8 cellular contexts compared by ENCODE assay signal in genomic region chr3:13091898-13092620, GRCh38. TPM values are rescaled to one million over a fixed set of nuclear protein-coding genes. Genes with fewer than 3 reads are reported as not detected.
DNase-seq lines count a peak whose midpoint lies in the region; ATAC-seq and TF ChIP-seq lines count a peak whose summit lies in the region.

No MANE protein-coding gene starts in this region.

- H3K4me1 ChIP-seq in IMR-90 (ENCODE audit: control insufficient read depth, insufficient read depth, low read length), result no peaks in the 10 kb centered on the region
- peaks cover 4% of the 10 kb centered on the region for H3K4me1 ChIP-seq in upper lobe of right lung

- H3K14ac ChIP-seq in IMR-90 (replicated peaks; ENCODE audit: low read depth, low read length), result no peak overlapping the region

- no peaks in the 10 kb centered on the region for H4K20me1 ChIP-seq in IMR-90 (ENCODE audit: insufficient read depth, low read length)

- no peak overlapping the region for H2BK5ac ChIP-seq in IMR-90 (ENCODE audit: low read depth, low read length, poor library complexity, severe bottlenecking)

- DNase-seq in AG10803 (ENCODE audit: low read depth) (peak; percentile 61), IMR-90 (peak; percentile 60), SKM-1 (lab: John Stamatoyannopoulos, UW; ENCODE audit: unreplicated experiment) (peak; percentile 73), head of caudate nucleus (peak; percentile 50 to 95 (median 88)), posterior cingulate gyrus (peak; percentile 69 to 97 (median 88)), upper lobe of right lung (peak; percentile 91)
- DNase-seq in activated naive CD4-positive, alpha-beta T cell treated with anti-CD3 and anti-CD28 coated beads, Interleukin-2, amount 10 ng/mL, durations not matched to agents 7 days and 5 days, result peak; percentile 89

- H2BK20ac ChIP-seq in IMR-90 (ENCODE audit: low read depth, low read length), result no peak overlapping the region

- intact Hi-C loops in IMR-90 (cut with micrococcal nuclease), result loop anchor here (1.0 kb wide), 3 partner anchors 360 to 558 kb away; no protein-coding TSS in a partner anchor
- intact Hi-C loops in head of caudate nucleus (cut with DNase I), result loop anchor here (5.0 to 10.0 kb wide), 3 partner anchors 193 to 560 kb away; no protein-coding TSS in a partner anchor
- intact Hi-C loops in posterior cingulate gyrus (cut with DNase I), result loop anchor here (1.0 to 10.0 kb wide), 4 partner anchors 193 to 558 kb away; no protein-coding TSS in a partner anchor
- intact Hi-C loops in upper lobe of right lung (cut with DNase I), result loop anchor here (10.0 kb wide), 1 partner anchor 563 kb away; no protein-coding TSS in a partner anchor

- peak; percentile 93 for TF ChIP-seq CTCF in AG10803 (conservative IDR thresholded peaks at IDR 0.05; ENCODE audit: low read length)
- peak; percentile 80 for TF ChIP-seq CTCF in IMR-90 (conservative IDR thresholded peaks at IDR 0.05; ENCODE audit: low read depth, low read length)
- TF ChIP-seq CTCF in upper lobe of right lung (IDR thresholded peaks at IDR 0.05), result peak; percentile 98

- peak; percentile 83 for TF ChIP-seq RAD21 in IMR-90 (IDR thresholded peaks at IDR 0.05; ENCODE audit: low read length)

- TF ChIP-seq POLR2A in IMR-90 (IDR thresholded peaks at IDR 0.05; ENCODE audit: low read depth, low read length), result no peak

- H3K27ac Mint-ChIP-seq in activated naive CD4-positive, alpha-beta T cell treated with anti-CD3 and anti-CD28 coated beads, Interleukin-2, amount 10 ng/mL, durations not matched to agents 7 days and 5 days, result no peak overlapping the region

- dilution Hi-C loops in IMR-90 (cut with HindIII; ENCODE audit: low sequenced_read_pairs, unreplicated experiment), result no loop called here

- 14% methylated on average over 11 of the region's 20 CpGs; no CpG with 5 or more reads in 1 of the 2 experiments for WGBS in IMR-90 (ENCODE audit: extremely low coverage in 2 of 2, insufficient read length in 1 of 2), 2 experiments

- CTCF ChIA-PET in IMR-90 (lab: Yijun Ruan, JAX), result interaction anchor here (0.5 to 2.2 kb wide), 15 partner anchors 11 to 565 kb away, joined by 3 to 18 read pairs (median 4); partner anchors contain the start of gene HDAC11
- CTCF ChIA-PET in activated naive CD4-positive, alpha-beta T cell treated with anti-CD3 and anti-CD28 coated beads, Interleukin-2, amount 10 ng/mL, durations not matched to agents 7 days and 5 days (lab: Charles Lee), result interaction anchor here (0.6 to 4.6 kb wide), 37 partner anchors 8 to 556 kb away, joined by 3 to 36 read pairs (median 4); partner anchors contain the start of gene IQSEC1

- H2AK5ac ChIP-seq in IMR-90 (ENCODE audit: low read depth, low read length), result no peak overlapping the region

- H3K79me1 ChIP-seq in IMR-90 (ENCODE audit: low read depth in 1 of 2, low read length in 2 of 2), result no peaks in the 10 kb centered on the region

- POLR2A ChIA-PET in IMR-90 (lab: Charles Lee; ENCODE audit: unreplicated experiment), result no interaction called here

- H3K9me3 ChIP-seq in IMR-90 (ENCODE audit: control insufficient read depth, insufficient read depth, low read length) (no peaks in the 10 kb centered on the region), upper lobe of right lung (no peaks in the 10 kb centered on the region)

- no peaks in the 10 kb centered on the region for H3K36me3 Mint-ChIP-seq in activated naive CD4-positive, alpha-beta T cell treated with anti-CD3 and anti-CD28 coated beads, Interleukin-2, amount 10 ng/mL, durations not matched to agents 7 days and 5 days

- no peak overlapping the region for H2AK9ac ChIP-seq in IMR-90 (replicated peaks; ENCODE audit: low read depth, low read length, poor library complexity)

- no peak overlapping the region for H2AFZ ChIP-seq in IMR-90 (replicated peaks; ENCODE audit: low read length, poor library complexity)

- H3K4me3 ChIP-seq in AG10803 (ENCODE audit: low read length), result no peak overlapping the region
- no peak overlapping the region for H3K4me3 ChIP-seq in IMR-90 (ENCODE audit: insufficient read depth, low read depth, low read length)
- H3K4me3 ChIP-seq in upper lobe of right lung, result no peak overlapping the region

- H2BK120ac ChIP-seq in IMR-90 (ENCODE audit: low read depth, low read length), result no peak overlapping the region

- H3K27ac ChIP-seq in IMR-90 (ENCODE audit: insufficient read depth, low read length) (no peak overlapping the region), upper lobe of right lung (no peak overlapping the region)

- H3K4ac ChIP-seq in IMR-90 (ENCODE audit: low read depth, low read length), result no peak overlapping the region

- no peak overlapping the region for H3K56ac ChIP-seq in IMR-90 (ENCODE audit: extremely low read depth, insufficient read depth, low read length)

- peaks cover 6% of the 10 kb centered on the region for H3K4me1 Mint-ChIP-seq in activated naive CD4-positive, alpha-beta T cell treated with anti-CD3 and anti-CD28 coated beads, Interleukin-2, amount 10 ng/mL, durations not matched to agents 7 days and 5 days

- no peak overlapping the region for H3K4me3 Mint-ChIP-seq in activated naive CD4-positive, alpha-beta T cell treated with anti-CD3 and anti-CD28 coated beads, Interleukin-2, amount 10 ng/mL, durations not matched to agents 7 days and 5 days

- H3K27me3 Mint-ChIP-seq in activated naive CD4-positive, alpha-beta T cell treated with anti-CD3 and anti-CD28 coated beads, Interleukin-2, amount 10 ng/mL, durations not matched to agents 7 days and 5 days, result peaks cover 49% of the 10 kb centered on the region

- no peak overlapping the region for H3K9ac ChIP-seq in IMR-90 (ENCODE audit: low read depth, low read length)

- H4K8ac ChIP-seq in IMR-90 (ENCODE audit: low read depth in 2 of 2, low read length in 2 of 2), result no peak overlapping the region

- no peak overlapping the region for H4K5ac ChIP-seq in IMR-90 (ENCODE audit: low read depth, low read length)

- no peak overlapping the region for H3K18ac ChIP-seq in IMR-90 (ENCODE audit: low read depth, low read length)

- no peaks in the 10 kb centered on the region for H3K9me1 ChIP-seq in IMR-90 (ENCODE audit: insufficient read depth, low read length)

- H3K9me3 Mint-ChIP-seq in activated naive CD4-positive, alpha-beta T cell treated with anti-CD3 and anti-CD28 coated beads, Interleukin-2, amount 10 ng/mL, durations not matched to agents 7 days and 5 days, result no peaks in the 10 kb centered on the region

- peaks cover 23% of the 10 kb centered on the region; the same call in 1 of the 2 replicates for H3K27me3 ChIP-seq in IMR-90 (ENCODE audit: control insufficient read depth, insufficient read depth, low read length)
- no peaks in the 10 kb centered on the region for H3K27me3 ChIP-seq in upper lobe of right lung

- no peak overlapping the region for H4K91ac ChIP-seq in IMR-90 (ENCODE audit: insufficient read depth, low read depth, low read length)

- no peak overlapping the region for H3K4me2 ChIP-seq in IMR-90 (ENCODE audit: low read depth, low read length)

- H2BK15ac ChIP-seq in IMR-90 (ENCODE audit: low read depth, low read length), result no peak overlapping the region

- H3K23ac ChIP-seq in IMR-90 (ENCODE audit: low read depth, low read length), result no peak overlapping the region

- ATAC-seq in GM18909 (IDR thresholded peaks at IDR 0.05; ENCODE audit: poor library complexity, unreplicated experiment) (peak; percentile 54), IMR-90 (ENCODE audit: low read depth) (peak; percentile 94), upper lobe of right lung (peak; percentile 91)

- in situ Hi-C loops in IMR-90 (cut with MboI; ENCODE audit: low sequenced_read_pairs), result loop anchor here (5.0 kb wide), 1 partner anchor 360 kb away; no protein-coding TSS in a partner anchor

- no peaks in the 10 kb centered on the region for H3K36me3 ChIP-seq in IMR-90 (ENCODE audit: control insufficient read depth, insufficient read depth, low read length)
- H3K36me3 ChIP-seq in upper lobe of right lung, result no peaks in the 10 kb centered on the region

- BruUV-seq in IMR-90 (replicated peaks; lab: Mats Ljungman, UMichigan), result no TSS peak

TF ChIP-seq in IMR-90, 13 proteins besides CTCF, POLR2A, EP300 and RAD21:
- TF ChIP-seq NFE2L2 (IDR thresholded peaks at IDR 0.05; ENCODE audit: low read depth, low read length), result no peak
- TF ChIP-seq CEBPB (IDR thresholded peaks at IDR 0.05; ENCODE audit: low read depth, low read length), result no peak
- no peak for TF ChIP-seq MXI1 (IDR thresholded peaks at IDR 0.05; ENCODE audit: borderline replicate concordance, low read depth, low read length)
- TF ChIP-seq BHLHE40 (IDR thresholded peaks at IDR 0.05; ENCODE audit: low read depth, low read length), result no peak
- TF ChIP-seq SMC3 (IDR thresholded peaks at IDR 0.05; ENCODE audit: low read depth, low read length), result peak; percentile 84
- no peak for TF ChIP-seq FOS (IDR thresholded peaks at IDR 0.05; ENCODE audit: low read depth, low read length)
TF ChIP-seq in IMR-90: peak in this region for 1.

RNA-seq across cellular contexts. Expression of gene IQSEC1, which starts 18.8 kb away (rescaled TPM):
- 5.9 and 6.4 TPM in 2 replicates for total RNA-seq in IMR-90 (2012; rRNA removed)
- polyA plus RNA-seq in IMR-90 (2012; rRNA removed), result 11.6 and 11.9 TPM in 2 replicates
- 7.4 and 10.4 TPM in 2 replicates for polyA plus RNA-seq in IMR-90 (2012; cell fraction: cytosol; rRNA removed)
- 32.9 and 36.9 TPM in 2 replicates for polyA plus RNA-seq in IMR-90 (2012; cell fraction: nucleus; rRNA removed; ENCODE audit: low replicate concordance)
- 61.6 TPM for total RNA-seq in upper lobe of right lung
